Comparison of ENCODE assay signal across 13 cellular contexts in genomic region chr22:45678961-45679912, GRCh38. TPM values are rescaled to one million over a fixed set of nuclear protein-coding genes. Genes with fewer than 3 reads are reported as not detected.
DNase-seq lines count a peak whose midpoint lies in the region; ATAC-seq and TF ChIP-seq lines count a peak whose summit lies in the region.
"Had no signal": no experiment of that assay in that cellular context is flagged by ENCODE, and none has a peak within 500 bp of the region (broad histone marks: within the 10 kb centered on the region; RNA-seq: fewer than 3 reads in every experiment).

No MANE protein-coding gene starts in this region.

- H3K36me3 Mint-ChIP-seq in stimulated activated effector memory CD8-positive, alpha-beta T cell treated with anti-CD3 and anti-CD28 coated beads, Interleukin-12 subunit alpha, Interleukin-12 subunit beta, amount 100 ng/mL, for 72 hours: peaks cover 22% of the 10 kb centered on the region

- no peak overlapping the region for H3K9ac ChIP-seq in IMR-90 (ENCODE audit: low read depth, low read length)

- H3K14ac ChIP-seq in IMR-90 (replicated peaks; ENCODE audit: low read depth, low read length): 0 out of 2 replicates have a peak overlapping the region, but pooled peaks have one; percentile 57

- H2AFZ ChIP-seq in IMR-90 (replicated peaks; ENCODE audit: low read length, poor library complexity): no peak overlapping the region

- peak overlapping the region; percentile 92; the same call in 1 of the 3 replicates for H2BK15ac ChIP-seq in IMR-90 (ENCODE audit: low read depth, low read length)

- H3K79me1 ChIP-seq in IMR-90 (ENCODE audit: low read depth in 1 of 2, low read length in 2 of 2): peaks cover 26 to 83% of the 10 kb centered on the region in 2 experiments

- in situ Hi-C loops in IMR-90 (cut with MboI; ENCODE audit: low sequenced_read_pairs) (no loop called here), astrocyte of the spinal cord (cut with HindIII; ENCODE audit: low sequenced_read_pairs) (no loop called here)

- peak overlapping the region; percentile 69; the same call in 1 of the 2 replicates for H3K4ac ChIP-seq in IMR-90 (ENCODE audit: low read depth, low read length)

- peak overlapping the region; percentile 99 for H2BK5ac ChIP-seq in IMR-90 (ENCODE audit: low read depth, low read length, poor library complexity, severe bottlenecking)

- H3K9me3 ChIP-seq in IMR-90 (ENCODE audit: control insufficient read depth, insufficient read depth, low read length) (no peaks in the 10 kb centered on the region), left ventricle myocardium inferior (replicated peaks) (no peaks in the 10 kb centered on the region)
- H3K9me3 ChIP-seq: upper lobe of right lung had no signal

- BruUV-seq in IMR-90 (replicated peaks; lab: Mats Ljungman, UMichigan): no TSS peak

- CTCF ChIA-PET in IMR-90 (lab: Yijun Ruan, JAX): interaction anchor here (0.7 kb wide), 2 partner anchors 10 to 48 kb away, joined by 3 read pairs; no protein-coding TSS in a partner anchor

- WGBS in IMR-90 (ENCODE audit: extremely low coverage in 2 of 2, insufficient read length in 1 of 2), 2 experiments: no CpG with 5 or more reads among the region's 9 CpGs

- H3K4me2 ChIP-seq in IMR-90 (ENCODE audit: low read depth, low read length): peak overlapping the region; percentile 48; the same call in 1 of the 2 replicates

- no peak overlapping the region for H3K4me3 ChIP-seq in IMR-90 (ENCODE audit: insufficient read depth, low read depth, low read length)
- H3K4me3 ChIP-seq in astrocyte of the spinal cord (ENCODE audit: low read depth, low read length): no peak overlapping the region
- H3K4me3 ChIP-seq in left ventricle myocardium inferior: no peak overlapping the region
- H3K4me3 ChIP-seq: dorsolateral prefrontal cortex, upper lobe of right lung had no signal

- H2AK5ac ChIP-seq in IMR-90 (ENCODE audit: low read depth, low read length): peak overlapping the region; percentile 93; the same call in 1 of the 2 replicates

- H4K91ac ChIP-seq in IMR-90 (ENCODE audit: insufficient read depth, low read depth, low read length): peak overlapping the region; percentile 20

- H3K23ac ChIP-seq in IMR-90 (ENCODE audit: low read depth, low read length): no peak overlapping the region

- no peak overlapping the region for H2AK9ac ChIP-seq in IMR-90 (replicated peaks; ENCODE audit: low read depth, low read length, poor library complexity)

- intact Hi-C loops in IMR-90 (cut with micrococcal nuclease) (no loop called here), left ventricle myocardium inferior (cut with micrococcal nuclease) (no loop called here)

- H2BK120ac ChIP-seq in IMR-90 (ENCODE audit: low read depth, low read length): peak overlapping the region; percentile 89

- TF ChIP-seq CTCF in IMR-90 (conservative IDR thresholded peaks at IDR 0.05; ENCODE audit: low read depth, low read length) (no peak), astrocyte of the spinal cord (IDR thresholded peaks at IDR 0.05; ENCODE audit: low read depth, low read length) (no peak), left ventricle myocardium inferior (IDR thresholded peaks at IDR 0.05; ENCODE audit: borderline replicate concordance) (no peak)

- peak overlapping the region; percentile 35; the same call in 1 of the 2 replicates for H3K27ac ChIP-seq in IMR-90 (ENCODE audit: insufficient read depth, low read length)
- no peak overlapping the region for H3K27ac ChIP-seq in caudate nucleus (ENCODE audit: low read depth, low read length)
- no peak overlapping the region for H3K27ac ChIP-seq in left ventricle myocardium inferior (replicated peaks)
- H3K27ac ChIP-seq: upper lobe of right lung had no signal

- ATAC-seq in IMR-90 (ENCODE audit: low read depth): peak; percentile 35
- peak; percentile 86 for ATAC-seq in stimulated activated effector memory CD8-positive, alpha-beta T cell treated with anti-CD3 and anti-CD28 coated beads, Interleukin-12 subunit alpha, Interleukin-12 subunit beta, amount 100 ng/mL, for 72 hours
- ATAC-seq: upper lobe of right lung had no signal

- H4K8ac ChIP-seq in IMR-90 (ENCODE audit: low read depth in 2 of 2, low read length in 2 of 2): peak overlapping the region in 1 of 2 experiments; percentile 85; a peak in 2 of 4 replicates

- peak; percentile 41 for DNase-seq in NOMO-1 treated with DMSO at 0.1 percent for 48 hours (lab: John Stamatoyannopoulos, UW; ENCODE audit: unreplicated experiment)
- no peak for DNase-seq in NOMO-1 treated with dmso at 0.1 percent for 144 hours (lab: John Stamatoyannopoulos, UW; ENCODE audit: unreplicated experiment)
- peak; percentile 91 for DNase-seq in IMR-90
- peak; percentile 80 for DNase-seq in astrocyte of the spinal cord (ENCODE audit: low read depth, low spot score)
- DNase-seq in stimulated activated effector memory CD8-positive, alpha-beta T cell treated with anti-CD3 and anti-CD28 coated beads, Interleukin-12 subunit alpha, Interleukin-12 subunit beta, amount 100 ng/mL, for 72 hours (ENCODE audit: low spot score in 2 of 2): peak in 1 of 2 donors; percentile 59
- DNase-seq in stimulated activated CD4-positive, alpha-beta T cell treated with anti-CD3 and anti-CD28 coated beads, Interleukin-1b, Interleukin-23, amount 100 ng/mL, for 48 hours: no peak
- DNase-seq in caudate nucleus (lab: John Stamatoyannopoulos, UW): no peak
- no peak for DNase-seq in left ventricle myocardium inferior
- DNase-seq: NCI-H2081 treated with DMSO at 0.1 percent for 48 hours, SW 1271, upper lobe of right lung had no signal

- peaks cover 39% of the 10 kb centered on the region for H3K4me1 ChIP-seq in IMR-90 (ENCODE audit: control insufficient read depth, insufficient read depth, low read length)
- peaks cover 65% of the 10 kb centered on the region for H3K4me1 ChIP-seq in left ventricle myocardium inferior

- H3K9me1 ChIP-seq in IMR-90 (ENCODE audit: insufficient read depth, low read length): peaks cover 40% of the 10 kb centered on the region

- peak overlapping the region; percentile 84; the same call in 1 of the 2 replicates for H3K56ac ChIP-seq in IMR-90 (ENCODE audit: extremely low read depth, insufficient read depth, low read length)

- dilution Hi-C loops in IMR-90 (cut with HindIII; ENCODE audit: low sequenced_read_pairs, unreplicated experiment): no loop called here

- peak overlapping the region; percentile 62 for H3K27ac Mint-ChIP-seq in stimulated activated effector memory CD8-positive, alpha-beta T cell treated with anti-CD3 and anti-CD28 coated beads, Interleukin-12 subunit alpha, Interleukin-12 subunit beta, amount 100 ng/mL, for 72 hours

- POLR2A ChIA-PET in IMR-90 (lab: Charles Lee; ENCODE audit: unreplicated experiment): no interaction called here

- H3K27me3 ChIP-seq in IMR-90 (ENCODE audit: control insufficient read depth, insufficient read depth, low read length): no peaks in the 10 kb centered on the region
- no peaks in the 10 kb centered on the region for H3K27me3 ChIP-seq in left ventricle myocardium inferior (ENCODE audit: low read depth)
- H3K27me3 ChIP-seq: dorsolateral prefrontal cortex, upper lobe of right lung had no signal

- no peak for TF ChIP-seq RAD21 in IMR-90 (IDR thresholded peaks at IDR 0.05; ENCODE audit: low read length)

- peak overlapping the region; percentile 21 for H3K4me3 Mint-ChIP-seq in stimulated activated effector memory CD8-positive, alpha-beta T cell treated with anti-CD3 and anti-CD28 coated beads, Interleukin-12 subunit alpha, Interleukin-12 subunit beta, amount 100 ng/mL, for 72 hours
- H3K4me3 Mint-ChIP-seq: neural crest cell had no signal

- no peaks in the 10 kb centered on the region for H3K9me3 Mint-ChIP-seq in stimulated activated effector memory CD8-positive, alpha-beta T cell treated with anti-CD3 and anti-CD28 coated beads, Interleukin-12 subunit alpha, Interleukin-12 subunit beta, amount 100 ng/mL, for 72 hours
- H3K9me3 Mint-ChIP-seq: neural crest cell had no signal

- H3K36me3 ChIP-seq in IMR-90 (ENCODE audit: control insufficient read depth, insufficient read depth, low read length) (peaks cover 5% of the 10 kb centered on the region; the same call in 1 of the 2 replicates), left ventricle myocardium inferior (no peaks in the 10 kb centered on the region)
- H3K36me3 ChIP-seq: upper lobe of right lung had no signal

- H4K20me1 ChIP-seq in IMR-90 (ENCODE audit: insufficient read depth, low read length): peaks cover 67% of the 10 kb centered on the region

- no peak for TF ChIP-seq POLR2A in IMR-90 (IDR thresholded peaks at IDR 0.05; ENCODE audit: low read depth, low read length)

- peaks cover 41% of the 10 kb centered on the region for H3K4me1 Mint-ChIP-seq in stimulated activated effector memory CD8-positive, alpha-beta T cell treated with anti-CD3 and anti-CD28 coated beads, Interleukin-12 subunit alpha, Interleukin-12 subunit beta, amount 100 ng/mL, for 72 hours

- peak overlapping the region; percentile 9; the same call in 1 of the 2 replicates for H3K18ac ChIP-seq in IMR-90 (ENCODE audit: low read depth, low read length)

- no peak overlapping the region for H4K5ac ChIP-seq in IMR-90 (ENCODE audit: low read depth, low read length)

- peak overlapping the region; percentile 88; the same call in 1 of the 2 replicates for H2BK20ac ChIP-seq in IMR-90 (ENCODE audit: low read depth, low read length)

TF ChIP-seq in IMR-90, 13 proteins besides CTCF, POLR2A, EP300 and RAD21:
- TF ChIP-seq FOS (IDR thresholded peaks at IDR 0.05; ENCODE audit: low read depth, low read length) (peak; percentile 63), MAFK (IDR thresholded peaks at IDR 0.05; ENCODE audit: low read depth, low read length) (peak; percentile 10; the same call in 1 of the 2 replicates), MAZ (IDR thresholded peaks at IDR 0.05; ENCODE audit: borderline replicate concordance, low read depth, low read length) (no peak), CEBPB (IDR thresholded peaks at IDR 0.05; ENCODE audit: low read depth, low read length) (no peak), NFE2L2 (IDR thresholded peaks at IDR 0.05; ENCODE audit: low read depth, low read length) (peak; percentile 74)

RNA-seq across cellular contexts. Expression of gene ATXN10, which starts 7.6 kb away (rescaled TPM):
- 116 and 119 TPM in 2 replicates for total RNA-seq in IMR-90 (2012; rRNA removed)
- polyA plus RNA-seq in IMR-90 (2012; rRNA removed): 197 and 231 TPM in 2 replicates
- 32.5 and 114 TPM in 2 replicates for polyA plus RNA-seq in IMR-90 (2012; cell fraction: cytosol; rRNA removed)
- 8.9 and 101 TPM in 2 replicates for polyA plus RNA-seq in IMR-90 (2012; cell fraction: nucleus; rRNA removed; ENCODE audit: low replicate concordance)
- 148 TPM for total RNA-seq in left ventricle myocardium inferior

Comparison
In these comparisons a context has a peak if more than half of its experiments do, and no peak if none do; other contexts are left out.
1. DNase-seq: peak in NOMO-1 treated with DMSO at 0.1 percent for 48 hours (single experiment), IMR-90 (single experiment) and astrocyte of the spinal cord (single experiment); none in NOMO-1 treated with dmso at 0.1 percent for 144 hours (single experiment), stimulated activated CD4-positive, alpha-beta T cell treated with anti-CD3 and anti-CD28 coated beads, Interleukin-1b, Interleukin-23, amount 100 ng/mL, for 48 hours (single experiment), caudate nucleus (0 of 61) and left ventricle myocardium inferior (single experiment).